ENCODE assay signal across 38 cellular contexts in the genomic region with DNA sequence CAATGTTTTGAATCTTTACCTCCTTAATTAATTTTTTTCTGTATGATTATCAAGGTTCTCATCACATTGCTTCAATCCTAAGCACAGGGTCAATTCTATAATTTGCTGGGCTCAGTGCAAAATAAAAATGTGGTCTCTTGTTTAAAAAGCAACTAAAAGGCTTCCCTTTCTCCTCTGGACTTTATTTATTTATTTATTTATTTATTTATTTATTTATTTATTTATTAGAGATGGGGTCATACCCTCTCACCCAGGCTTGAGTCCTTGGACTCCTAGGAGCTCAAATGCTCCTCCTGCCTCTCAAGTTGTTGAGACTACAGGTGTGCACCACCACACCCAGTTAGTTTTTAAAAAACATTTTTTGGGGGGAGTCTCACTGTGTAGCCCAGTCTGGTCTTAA.
"Had no signal": no experiment of that assay in that cellular context is flagged by ENCODE, and none has a peak within 500 bp of the region (broad histone marks: within the 10 kb centered on the region; RNA-seq: fewer than 3 reads in every experiment).

No MANE protein-coding gene starts in this region.

- FAIRE-seq: astrocyte, bronchial epithelial cell had no signal

- H3K36me3 ChIP-seq: adrenal gland, ascending aorta, brain microvascular endothelial cell, breast epithelium, cardiac muscle cell had no signal

- DNase-seq: activated effector memory CD4-positive, alpha-beta T cell treated with anti-CD3 and anti-CD28 coated beads, Interleukin-2, amount 50 U/mL, for 16 hours; activated effector memory CD4-positive, alpha-beta T cell treated with Interleukin-2 at 50 U/mL for 16 hours; activated gamma-delta T cell; activated gamma-delta T cell treated with Interleukin-2 at 50 U/mL for 16 hours; activated naive CD4-positive, alpha-beta T cell; activated naive CD4-positive, alpha-beta T cell treated with anti-CD3 and anti-CD28 coated beads for 36 hours; activated naive CD4-positive, alpha-beta T cell treated with anti-CD3 and anti-CD28 coated beads, Interleukin-2, amount 10 ng/mL, durations not matched to agents 7 days and 5 days; activated naive CD4-positive, alpha-beta T cell treated with anti-CD3 and anti-CD28 coated beads, Interleukin-2, amount 50 U/mL, for 16 hours; activated naive CD4-positive, alpha-beta T cell treated with Interleukin-2 at 50 U/mL for 16 hours; activated naive CD8-positive, alpha-beta T cell treated with anti-CD3 and anti-CD28 coated beads for 36 hours; activated naive CD8-positive, alpha-beta T cell treated with anti-CD3 and anti-CD28 coated beads, Interleukin-2, amount 10 ng/mL, durations not matched to agents 7 days and 5 days; activated naive CD8-positive, alpha-beta T cell treated with anti-CD3 and anti-CD28 coated beads, Interleukin-2, amount 50 U/mL, for 24 hours; activated T-cell treated with anti-CD3 and anti-CD28 coated beads, Interleukin-2, amount 50 U/mL, for 4 hours; activated T-cell treated with anti-CD3 and anti-CD28 coated beads, Interleukin-2, amount 50 U/mL, for 48 hours; activated T-cell treated with anti-CD3 and anti-CD28 coated beads, Interleukin-2, amount 50 U/mL, for 72 hours; adrenal gland; amniotic stem cell; amygdala; anterior cingulate cortex; aorta; body of pancreas; brain microvascular endothelial cell; caudate nucleus; central memory CD4-positive, alpha-beta T cell; cerebellar nuclear complex had no signal

- H3K27ac ChIP-seq: adrenal gland, ascending aorta, body of pancreas, brain microvascular endothelial cell, breast epithelium, cardiac muscle cell had no signal

- H3K4me3 Mint-ChIP-seq: activated naive CD4-positive, alpha-beta T cell treated with anti-CD3 and anti-CD28 coated beads for 36 hours; activated naive CD4-positive, alpha-beta T cell treated with anti-CD3 and anti-CD28 coated beads, Interleukin-2, amount 10 ng/mL, durations not matched to agents 7 days and 5 days; activated naive CD4-positive, alpha-beta T cell treated with anti-CD3 and anti-CD28 coated beads, Interleukin-2, amount 50 U/mL, for 24 hours; activated naive CD8-positive, alpha-beta T cell; activated naive CD8-positive, alpha-beta T cell treated with anti-CD3 and anti-CD28 coated beads for 36 hours; activated naive CD8-positive, alpha-beta T cell treated with anti-CD3 and anti-CD28 coated beads, Interleukin-2, amount 10 ng/mL, durations not matched to agents 7 days and 5 days; activated naive CD8-positive, alpha-beta T cell treated with anti-CD3 and anti-CD28 coated beads, Interleukin-2, amount 50 U/mL, for 24 hours; activated T-cell treated with anti-CD3 and anti-CD28 coated beads, Interleukin-2, amount 50 U/mL, for 4 hours; activated T-cell treated with anti-CD3 and anti-CD28 coated beads, Interleukin-2, amount 50 U/mL, for 72 hours; activated T-helper 1 cell treated with anti-CD3 and anti-CD28 coated beads, Interleukin-12 subunit alpha, Interleukin-12 subunit beta, Interleukin-2, Interleukin-4 antibody, amounts not matched to agents 30 ng/mL and 10 ng/mL and 1 ng/mL, durations not matched to agents 14 hours and 24 hours and 36 hours; activated T-helper 17 cell treated with anti-CD3 and anti-CD28 coated beads, Interleukin-2, amount 50 U/mL, for 72 hours; brain; central memory CD8-positive, alpha-beta T cell had no signal

- H3K4me1 Mint-ChIP-seq: activated naive CD4-positive, alpha-beta T cell treated with anti-CD3 and anti-CD28 coated beads, Interleukin-2, amount 10 ng/mL, durations not matched to agents 7 days and 5 days; activated naive CD4-positive, alpha-beta T cell treated with anti-CD3 and anti-CD28 coated beads, Interleukin-2, amount 50 U/mL, for 24 hours; activated naive CD8-positive, alpha-beta T cell treated with anti-CD3 and anti-CD28 coated beads for 36 hours; activated naive CD8-positive, alpha-beta T cell treated with anti-CD3 and anti-CD28 coated beads, Interleukin-2, amount 10 ng/mL, durations not matched to agents 7 days and 5 days; activated naive CD8-positive, alpha-beta T cell treated with anti-CD3 and anti-CD28 coated beads, Interleukin-2, amount 50 U/mL, for 24 hours; activated T-helper 17 cell treated with anti-CD3 and anti-CD28 coated beads, Interleukin-2, amount 50 U/mL, for 72 hours; brain; central memory CD8-positive, alpha-beta T cell had no signal

- H3K4me1 ChIP-seq: adrenal gland, ascending aorta, body of pancreas, breast epithelium had no signal

- H3K27me3 Mint-ChIP-seq: activated naive CD4-positive, alpha-beta T cell treated with anti-CD3 and anti-CD28 coated beads, Interleukin-2, amount 10 ng/mL, durations not matched to agents 7 days and 5 days; activated naive CD4-positive, alpha-beta T cell treated with anti-CD3 and anti-CD28 coated beads, Interleukin-2, amount 50 U/mL, for 24 hours; activated naive CD8-positive, alpha-beta T cell; activated naive CD8-positive, alpha-beta T cell treated with anti-CD3 and anti-CD28 coated beads for 36 hours; activated naive CD8-positive, alpha-beta T cell treated with anti-CD3 and anti-CD28 coated beads, Interleukin-2, amount 10 ng/mL, durations not matched to agents 7 days and 5 days; activated naive CD8-positive, alpha-beta T cell treated with anti-CD3 and anti-CD28 coated beads, Interleukin-2, amount 50 U/mL, for 24 hours; activated T-helper 17 cell treated with anti-CD3 and anti-CD28 coated beads, Interleukin-2, amount 50 U/mL, for 72 hours; central memory CD8-positive, alpha-beta T cell had no signal

- ATAC-seq: activated naive CD4-positive, alpha-beta T cell treated with anti-CD3 and anti-CD28 coated beads, Interleukin-2, amount 50 U/mL, for 72 hours; activated naive CD8-positive, alpha-beta T cell treated with anti-CD3 and anti-CD28 coated beads, Interleukin-2, amount 50 U/mL, for 24 hours; activated T-cell treated with anti-CD3 and anti-CD28 coated beads, Interleukin-2, amount 50 U/mL, for 4 hours; activated T-cell treated with anti-CD3 and anti-CD28 coated beads, Interleukin-2, amount 50 U/mL, for 72 hours; activated T-helper 17 cell treated with anti-CD3 and anti-CD28 coated beads, Interleukin-2, amount 50 U/mL, for 72 hours; body of pancreas had no signal

- H3K27me3 ChIP-seq: adrenal gland, ascending aorta, body of pancreas, brain microvascular endothelial cell, breast epithelium, cardiac muscle cell had no signal

- H3K36me3 Mint-ChIP-seq: activated naive CD4-positive, alpha-beta T cell treated with anti-CD3 and anti-CD28 coated beads, Interleukin-2, amount 10 ng/mL, durations not matched to agents 7 days and 5 days; activated naive CD4-positive, alpha-beta T cell treated with anti-CD3 and anti-CD28 coated beads, Interleukin-2, amount 50 U/mL, for 24 hours; activated naive CD4-positive, alpha-beta T cell treated with anti-CD3 and anti-CD28 coated beads, Interleukin-2, amount 50 U/mL, for 72 hours; activated naive CD8-positive, alpha-beta T cell; activated naive CD8-positive, alpha-beta T cell treated with anti-CD3 and anti-CD28 coated beads for 36 hours; activated naive CD8-positive, alpha-beta T cell treated with anti-CD3 and anti-CD28 coated beads, Interleukin-2, amount 10 ng/mL, durations not matched to agents 7 days and 5 days; brain had no signal

- H3K27ac Mint-ChIP-seq: activated naive CD4-positive, alpha-beta T cell treated with anti-CD3 and anti-CD28 coated beads for 36 hours; activated naive CD4-positive, alpha-beta T cell treated with anti-CD3 and anti-CD28 coated beads, Interleukin-2, amount 10 ng/mL, durations not matched to agents 7 days and 5 days; activated naive CD4-positive, alpha-beta T cell treated with anti-CD3 and anti-CD28 coated beads, Interleukin-2, amount 50 U/mL, for 24 hours; activated naive CD4-positive, alpha-beta T cell treated with anti-CD3 and anti-CD28 coated beads, Interleukin-2, amount 50 U/mL, for 72 hours; activated naive CD8-positive, alpha-beta T cell; activated naive CD8-positive, alpha-beta T cell treated with anti-CD3 and anti-CD28 coated beads for 36 hours; activated naive CD8-positive, alpha-beta T cell treated with anti-CD3 and anti-CD28 coated beads, Interleukin-2, amount 10 ng/mL, durations not matched to agents 7 days and 5 days; activated naive CD8-positive, alpha-beta T cell treated with anti-CD3 and anti-CD28 coated beads, Interleukin-2, amount 50 U/mL, for 24 hours; activated T-cell treated with anti-CD3 and anti-CD28 coated beads, Interleukin-2, amount 50 U/mL, for 72 hours; activated T-helper 1 cell treated with anti-CD3 and anti-CD28 coated beads, Interleukin-12 subunit alpha, Interleukin-12 subunit beta, Interleukin-2, Interleukin-4 antibody, amounts not matched to agents 30 ng/mL and 10 ng/mL and 1 ng/mL, durations not matched to agents 14 hours and 24 hours and 36 hours; activated T-helper 17 cell treated with anti-CD3 and anti-CD28 coated beads, Interleukin-2, amount 50 U/mL, for 72 hours; activated T-helper 2 cell treated with anti-CD3 and anti-CD28 coated beads, Interferon-gamma antibody, Interleukin-2, Interleukin-4, amounts not matched to agents 10 μg/mL and 5 μg/mL and 100 μg/mL, durations not matched to agents 14 hours and 24 hours and 36 hours; brain had no signal

- H3K4me3 ChIP-seq: adrenal gland, ascending aorta, body of pancreas, breast epithelium, cardiac muscle cell had no signal

- H3K9me3 ChIP-seq: adrenal gland, ascending aorta, body of pancreas, breast epithelium had no signal
